Comparison of ENCODE assay signal across 10 cellular contexts in genomic region chr11:6321356-6321755, GRCh38. TPM values are rescaled to one million over a fixed set of nuclear protein-coding genes. Genes with fewer than 3 reads are reported as not detected.
A peak's percentile ranks its signal among the peaks of the same experiment; 100 is the strongest.
DNase-seq lines count a peak whose midpoint lies in the region; ATAC-seq and TF ChIP-seq lines count a peak whose summit lies in the region.
"Had no signal": no experiment of that assay in that cellular context is flagged by ENCODE, and none has a peak within 500 bp of the region (broad histone marks: within the 10 kb centered on the region; RNA-seq: fewer than 3 reads in every experiment).

No MANE protein-coding gene starts in this region.

- no peaks in the 10 kb centered on the region for H3K9me3 Mint-ChIP-seq in activated naive CD4-positive, alpha-beta T cell treated with anti-CD3 and anti-CD28 coated beads, Interleukin-2, amount 50 U/mL, for 24 hours
- no peaks in the 10 kb centered on the region for H3K9me3 Mint-ChIP-seq in dendritic cell treated with granulocyte-macrophage colony-stimulating factor and Interleukin-4, amounts not matched to agents 40 ng/mL and 50 ng/mL, for 4 days

- peaks cover 17 to 18% of the 10 kb centered on the region in 2 donors for H3K4me1 ChIP-seq in muscle layer of duodenum (ENCODE audit: control insufficient read depth in 1 of 2, insufficient read depth in 2 of 2, low read length in 2 of 2)
- H3K4me1 ChIP-seq in uterus = no peaks in the 10 kb centered on the region
- H3K4me1 ChIP-seq: BLaER1 had no signal

- no peaks in the 10 kb centered on the region for H3K36me3 Mint-ChIP-seq in activated naive CD4-positive, alpha-beta T cell treated with anti-CD3 and anti-CD28 coated beads, Interleukin-2, amount 50 U/mL, for 24 hours
- H3K36me3 Mint-ChIP-seq in dendritic cell treated with granulocyte-macrophage colony-stimulating factor and Interleukin-4, amounts not matched to agents 40 ng/mL and 50 ng/mL, for 4 days (ENCODE audit: low read depth) = no peaks in the 10 kb centered on the region

- intact Hi-C loops in dendritic cell treated with granulocyte-macrophage colony-stimulating factor and Interleukin-4, amounts not matched to agents 40 ng/mL and 50 ng/mL, for 4 days (cut with micrococcal nuclease) = no loop called here
- intact Hi-C loops in uterus (cut with DNase I; ENCODE audit: low total_unique reads) = no loop called here

- peaks cover 21% of the 10 kb centered on the region for H3K4me1 Mint-ChIP-seq in activated naive CD4-positive, alpha-beta T cell treated with anti-CD3 and anti-CD28 coated beads, Interleukin-2, amount 50 U/mL, for 24 hours
- peaks cover 38% of the 10 kb centered on the region for H3K4me1 Mint-ChIP-seq in dendritic cell treated with granulocyte-macrophage colony-stimulating factor and Interleukin-4, amounts not matched to agents 40 ng/mL and 50 ng/mL, for 4 days (ENCODE audit: low read depth)

- H3K4me3 ChIP-seq in muscle layer of duodenum (ENCODE audit: low read depth in 1 of 2, low read length in 2 of 2) (peak overlapping the region; percentile 65 to 79), uterus (peak overlapping the region; percentile 53 to 74)
- H3K4me3 ChIP-seq: BLaER1 had no signal

- H3K27me3 Mint-ChIP-seq in activated naive CD4-positive, alpha-beta T cell treated with anti-CD3 and anti-CD28 coated beads, Interleukin-2, amount 50 U/mL, for 24 hours = peaks cover 41% of the 10 kb centered on the region
- peaks cover 65% of the 10 kb centered on the region for H3K27me3 Mint-ChIP-seq in dendritic cell treated with granulocyte-macrophage colony-stimulating factor and Interleukin-4, amounts not matched to agents 40 ng/mL and 50 ng/mL, for 4 days

- H3K27ac Mint-ChIP-seq in activated naive CD4-positive, alpha-beta T cell treated with anti-CD3 and anti-CD28 coated beads, Interleukin-2, amount 50 U/mL, for 24 hours = peak overlapping the region; percentile 84
- peak overlapping the region; percentile 92 for H3K27ac Mint-ChIP-seq in dendritic cell treated with granulocyte-macrophage colony-stimulating factor and Interleukin-4, amounts not matched to agents 40 ng/mL and 50 ng/mL, for 4 days

- H3K27me3 ChIP-seq in muscle layer of duodenum (ENCODE audit: low read depth, low read length) (no peaks in the 10 kb centered on the region), uterus (no peaks in the 10 kb centered on the region)
- H3K27me3 ChIP-seq: BLaER1 had no signal

- peaks cover 0 to 9% of the 10 kb centered on the region in 2 donors for H3K36me3 ChIP-seq in muscle layer of duodenum (ENCODE audit: control insufficient read depth in 1 of 2, insufficient read depth in 2 of 2, low read length in 2 of 2)
- H3K36me3 ChIP-seq in uterus = no peaks in the 10 kb centered on the region
- H3K36me3 ChIP-seq: BLaER1 had no signal

- TF ChIP-seq CTCF in uterus (IDR thresholded peaks at IDR 0.05) = no peak

- no peak for DNase-seq in activated naive CD4-positive, alpha-beta T cell treated with anti-CD3 and anti-CD28 coated beads, Interleukin-2, amount 50 U/mL, for 16 hours
- DNase-seq in uterus (peak; percentile 31 to 32), OCI-M2 (lab: John Stamatoyannopoulos, UW; ENCODE audit: unreplicated experiment) (no peak), SK-N-DZ (ENCODE audit: low spot score) (no peak)
- DNase-seq: activated CD4-positive, alpha-beta T cell treated with anti-CD3 and anti-CD28 coated beads for 1 hour had no signal

- no peak for TF ChIP-seq POLR2A in uterus (IDR thresholded peaks at IDR 0.05)

- H3K9me3 ChIP-seq in muscle layer of duodenum (ENCODE audit: control insufficient read depth in 1 of 2, low read length in 2 of 2) (no peaks in the 10 kb centered on the region), uterus (no peaks in the 10 kb centered on the region)
- H3K9me3 ChIP-seq: BLaER1 had no signal

- peak overlapping the region; percentile 9 for H3K4me3 Mint-ChIP-seq in activated naive CD4-positive, alpha-beta T cell treated with anti-CD3 and anti-CD28 coated beads, Interleukin-2, amount 50 U/mL, for 24 hours
- H3K4me3 Mint-ChIP-seq in dendritic cell treated with granulocyte-macrophage colony-stimulating factor and Interleukin-4, amounts not matched to agents 40 ng/mL and 50 ng/mL, for 4 days = peak overlapping the region; percentile 78

- H3K27ac ChIP-seq in muscle layer of duodenum (ENCODE audit: low read length) (peak overlapping the region; percentile 98), uterus (peak overlapping the region; percentile 94 to 99)
- H3K27ac ChIP-seq: BLaER1 had no signal

- ATAC-seq in GM18867 (IDR thresholded peaks at IDR 0.05; ENCODE audit: unreplicated experiment) = no peak

RNA-seq across cellular contexts. Expression of gene CAVIN3, which starts 1.1 kb away (rescaled TPM):
- 100 to 1,000 TPM in 2 of 4 donors, 10 to 100 TPM in 2; 78.8 to 388 (median 107) TPM for total RNA-seq in uterus
- polyA plus RNA-seq in SK-N-DZ (2014; cell fraction: cytosol; rRNA removed) = not detected in 2 replicates
- not detected in 2 replicates for polyA plus RNA-seq in SK-N-DZ (2014; cell fraction: nucleus; rRNA removed)

Comparison
In these comparisons a context has a peak if more than half of its experiments do, and no peak if none do; other contexts are left out.
1. DNase-seq: peak in uterus (2 of 2); none in activated naive CD4-positive, alpha-beta T cell treated with anti-CD3 and anti-CD28 coated beads, Interleukin-2, amount 50 U/mL, for 16 hours (single experiment), OCI-M2 (single experiment) and SK-N-DZ (single experiment).